Comparison of ENCODE assay signal across 8 cellular contexts in genomic region chr12:47408171-47408871, GRCh38.
A peak's percentile ranks its signal among the peaks of the same experiment; 100 is the strongest.
DNase-seq lines count a peak whose midpoint lies in the region; ATAC-seq and TF ChIP-seq lines count a peak whose summit lies in the region.

No MANE protein-coding gene starts in this region.

- H3K4me3 Mint-ChIP-seq in activated T-cell treated with anti-CD3 and anti-CD28 coated beads, Interleukin-2, amount 50 U/mL, for 4 hours: no peak overlapping the region
- H3K4me3 Mint-ChIP-seq in GM23338: no peak overlapping the region

- no peaks in the 10 kb centered on the region for H3K36me3 Mint-ChIP-seq in activated T-cell treated with anti-CD3 and anti-CD28 coated beads, Interleukin-2, amount 50 U/mL, for 4 hours (ENCODE audit: insufficient read depth)
- no peaks in the 10 kb centered on the region; the same call in 2 of the 3 replicates for H3K36me3 Mint-ChIP-seq in GM23338 (ENCODE audit: low read depth)
- peaks cover 25 to 28% of the 10 kb centered on the region in 2 donors for H3K36me3 Mint-ChIP-seq in activated naive CD4-positive, alpha-beta T cell treated with anti-CD3 and anti-CD28 coated beads, Interleukin-2, amount 50 U/mL, for 72 hours

- H3K4me3 ChIP-seq in GM23338 (no peak overlapping the region), KMS-11 (IDR thresholded peaks at IDR 0.05; ENCODE audit: insufficient read depth, low read depth, low read length) (no peak overlapping the region), neutrophil (ENCODE audit: low read depth in 1 of 2, low read length in 1 of 2) (no peak overlapping the region), sigmoid colon (no peak overlapping the region)

- no peaks in the 10 kb centered on the region for H3K79me2 ChIP-seq in GM23338 (replicated peaks; ENCODE audit: insufficient read depth)
- H3K79me2 ChIP-seq in KMS-11 (ENCODE audit: insufficient read depth, low read depth): no peaks in the 10 kb centered on the region

- H3F3A ChIP-seq in GM23338 (replicated peaks; ENCODE audit: low read depth): no peaks in the 10 kb centered on the region

- H3K9ac ChIP-seq in KMS-11: no peak overlapping the region

- H3K36me3 ChIP-seq in GM23338 (ENCODE audit: insufficient read depth) (no peaks in the 10 kb centered on the region), KMS-11 (ENCODE audit: insufficient read depth) (no peaks in the 10 kb centered on the region), neutrophil (no peaks in the 10 kb centered on the region), sigmoid colon (no peaks in the 10 kb centered on the region)

- H3K4me1 Mint-ChIP-seq in activated T-cell treated with anti-CD3 and anti-CD28 coated beads, Interleukin-2, amount 50 U/mL, for 4 hours (ENCODE audit: low read depth): peaks cover 66% of the 10 kb centered on the region
- H3K4me1 Mint-ChIP-seq in GM23338: no peaks in the 10 kb centered on the region; the same call in 2 of the 3 replicates

- H4K20me1 ChIP-seq in GM23338 (replicated peaks; ENCODE audit: insufficient read depth) (no peaks in the 10 kb centered on the region), KMS-11 (ENCODE audit: insufficient read depth) (no peaks in the 10 kb centered on the region)

- peaks cover 4% of the 10 kb centered on the region; the same call in 1 of the 2 replicates for H3K9me2 ChIP-seq in GM23338 (ENCODE audit: insufficient read depth)

- H2AFZ ChIP-seq in GM23338 (peak overlapping the region; percentile 6; the same call in 1 of the 2 replicates), KMS-11 (ENCODE audit: low read depth) (peak overlapping the region; percentile 10; the same call in 1 of the 2 replicates)

- no peak for TF ChIP-seq POLR2A in sigmoid colon (IDR thresholded peaks at IDR 0.05)

- H3K4me1 ChIP-seq in GM23338 (ENCODE audit: insufficient read depth) (no peaks in the 10 kb centered on the region), KMS-11 (ENCODE audit: low read depth, poor library complexity, severe bottlenecking) (peaks cover 5% of the 10 kb centered on the region), neutrophil (ENCODE audit: control insufficient read depth in 1 of 2, insufficient read depth in 1 of 2, low read depth in 1 of 2, low read length in 1 of 2) (peaks cover 0 to 7% of the 10 kb centered on the region in 2 experiments), sigmoid colon (peaks cover 0 to 61% (median 46%) of the 10 kb centered on the region in 4 donors)

- H3K27me3 Mint-ChIP-seq in activated T-cell treated with anti-CD3 and anti-CD28 coated beads, Interleukin-2, amount 50 U/mL, for 4 hours (ENCODE audit: low read depth): no peaks in the 10 kb centered on the region
- H3K27me3 Mint-ChIP-seq in GM23338 (ENCODE audit: insufficient read depth, low read depth, poor library complexity): no peaks in the 10 kb centered on the region

- TF ChIP-seq EP300 in sigmoid colon (IDR thresholded peaks at IDR 0.05): no peak

- TF ChIP-seq CTCF in GM23338 (conservative IDR thresholded peaks at IDR 0.05; ENCODE audit: low read depth in 2 of 2) (peak; percentile 68 to 82), KMS-11 (conservative IDR thresholded peaks at IDR 0.05; ENCODE audit: low read depth, low read length) (0 out of 2 replicates have a peak, but pooled peaks have one; percentile 31), neutrophil (IDR thresholded peaks at IDR 0.05) (peak; percentile 61), sigmoid colon (IDR thresholded peaks at IDR 0.05) (no peak)

- intact Hi-C loops in sigmoid colon (cut with DNase I): no loop called here

- no peak overlapping the region for H3K27ac Mint-ChIP-seq in GM23338
- peak overlapping the region in 1 of 2 donors; percentile 80 for H3K27ac Mint-ChIP-seq in activated naive CD4-positive, alpha-beta T cell treated with anti-CD3 and anti-CD28 coated beads, Interleukin-2, amount 50 U/mL, for 72 hours

- H3K27me3 ChIP-seq in GM23338 (ENCODE audit: insufficient read depth) (no peaks in the 10 kb centered on the region), KMS-11 (ENCODE audit: insufficient read depth, low read depth) (no peaks in the 10 kb centered on the region), neutrophil (no peaks in the 10 kb centered on the region), sigmoid colon (no peaks in the 10 kb centered on the region)

- H3K27ac ChIP-seq in GM23338 (ENCODE audit: low read depth) (no peak overlapping the region), KMS-11 (no peak overlapping the region), neutrophil (no peak overlapping the region), sigmoid colon (peak overlapping the region in 2 of 4 donors; percentile 30 to 68)

- H3K9me3 ChIP-seq in neutrophil: no peaks in the 10 kb centered on the region
- no peaks in the 10 kb centered on the region for H3K9me3 ChIP-seq in sigmoid colon

- no peak for DNase-seq in activated T-cell treated with anti-CD3 and anti-CD28 coated beads, Interleukin-2, amount 50 U/mL, for 4 hours
- DNase-seq in activated T-cell treated with anti-CD3 and anti-CD28 coated beads, Interleukin-2, amount 50 U/mL, for 48 hours: no peak
- peak; percentile 71 for DNase-seq in GM23338 (ENCODE audit: low spot score)
- DNase-seq in activated naive CD4-positive, alpha-beta T cell treated with anti-CD3 and anti-CD28 coated beads, Interleukin-2, amount 50 U/mL, for 72 hours (ENCODE audit: low spot score in 2 of 2): no peak
- no peak for DNase-seq in GOT3 (lab: John Stamatoyannopoulos, UW)
- DNase-seq in sigmoid colon: no peak

- H3K9me3 Mint-ChIP-seq in activated T-cell treated with anti-CD3 and anti-CD28 coated beads, Interleukin-2, amount 50 U/mL, for 4 hours: no peaks in the 10 kb centered on the region
- H3K9me3 Mint-ChIP-seq in GM23338: no peaks in the 10 kb centered on the region; the same call in 2 of the 3 replicates
- peaks cover 19 to 24% of the 10 kb centered on the region in 2 donors for H3K9me3 Mint-ChIP-seq in activated naive CD4-positive, alpha-beta T cell treated with anti-CD3 and anti-CD28 coated beads, Interleukin-2, amount 50 U/mL, for 72 hours

- 62 to 63% methylated on average over 2 of the region's 2 CpGs for WGBS in sigmoid colon, 2 donors

- peak; percentile 46 to 54 for ATAC-seq in activated T-cell treated with anti-CD3 and anti-CD28 coated beads, Interleukin-2, amount 50 U/mL, for 4 hours
- ATAC-seq in GM23338: peak; percentile 91
- peak; percentile 31 to 53 for ATAC-seq in activated naive CD4-positive, alpha-beta T cell treated with anti-CD3 and anti-CD28 coated beads, Interleukin-2, amount 50 U/mL, for 72 hours

- no peak overlapping the region for H3K4me2 ChIP-seq in GM23338
- no peak overlapping the region for H3K4me2 ChIP-seq in KMS-11

TF ChIP-seq in GM23338, 12 proteins besides CTCF, POLR2A, EP300 and RAD21 (continues in another document):
- TF ChIP-seq EZH2phosphoT487 (IDR thresholded peaks at IDR 0.05; ENCODE audit: unreplicated experiment) (no peak), POLR2AphosphoS5 (IDR thresholded peaks at IDR 0.05; ENCODE audit: low read depth) (no peak), CREB1 (CRISPR knock-in tag; IDR thresholded peaks at IDR 0.05; ENCODE audit: low read depth) (no peak), ZNF114 (CRISPR knock-in tag; IDR thresholded peaks at IDR 0.05) (no peak), JUNB (IDR thresholded peaks at IDR 0.05; ENCODE audit: unreplicated experiment) (no peak)
- TF ChIP-seq, protein P1, sequence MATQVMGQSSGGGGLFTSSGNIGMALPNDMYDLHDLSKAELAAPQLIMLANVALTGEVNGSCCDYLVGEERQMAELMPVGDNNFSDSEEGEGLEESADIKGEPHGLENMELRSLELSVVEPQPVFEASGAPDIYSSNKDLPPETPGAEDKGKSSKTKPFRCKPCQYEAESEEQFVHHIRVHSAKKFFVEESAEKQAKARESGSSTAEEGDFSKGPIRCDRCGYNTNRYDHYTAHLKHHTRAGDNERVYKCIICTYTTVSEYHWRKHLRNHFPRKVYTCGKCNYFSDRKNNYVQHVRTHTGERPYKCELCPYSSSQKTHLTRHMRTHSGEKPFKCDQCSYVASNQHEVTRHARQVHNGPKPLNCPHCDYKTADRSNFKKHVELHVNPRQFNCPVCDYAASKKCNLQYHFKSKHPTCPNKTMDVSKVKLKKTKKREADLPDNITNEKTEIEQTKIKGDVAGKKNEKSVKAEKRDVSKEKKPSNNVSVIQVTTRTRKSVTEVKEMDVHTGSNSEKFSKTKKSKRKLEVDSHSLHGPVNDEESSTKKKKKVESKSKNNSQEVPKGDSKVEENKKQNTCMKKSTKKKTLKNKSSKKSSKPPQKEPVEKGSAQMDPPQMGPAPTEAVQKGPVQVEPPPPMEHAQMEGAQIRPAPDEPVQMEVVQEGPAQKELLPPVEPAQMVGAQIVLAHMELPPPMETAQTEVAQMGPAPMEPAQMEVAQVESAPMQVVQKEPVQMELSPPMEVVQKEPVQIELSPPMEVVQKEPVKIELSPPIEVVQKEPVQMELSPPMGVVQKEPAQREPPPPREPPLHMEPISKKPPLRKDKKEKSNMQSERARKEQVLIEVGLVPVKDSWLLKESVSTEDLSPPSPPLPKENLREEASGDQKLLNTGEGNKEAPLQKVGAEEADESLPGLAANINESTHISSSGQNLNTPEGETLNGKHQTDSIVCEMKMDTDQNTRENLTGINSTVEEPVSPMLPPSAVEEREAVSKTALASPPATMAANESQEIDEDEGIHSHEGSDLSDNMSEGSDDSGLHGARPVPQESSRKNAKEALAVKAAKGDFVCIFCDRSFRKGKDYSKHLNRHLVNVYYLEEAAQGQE (IDR thresholded peaks at IDR 0.05; ENCODE audit: unreplicated experiment): no peak

Comparison
In these comparisons a context has a peak if more than half of its experiments do, and no peak if none do; other contexts are left out.
1. CTCF ChIP-seq: peak in GM23338 (2 of 2), KMS-11 (single experiment) and neutrophil (single experiment); none in sigmoid colon (0 of 4).
2. Peak in every context shown above with its lines, with median percentiles within 50 percentile points of each other: ATAC-seq.